In genomic region chr4:121818215-121818614, GRCh38 we compare ENCODE assay signal across 22 cellular contexts. TPM values are rescaled to one million over a fixed set of nuclear protein-coding genes. Genes with fewer than 3 reads are reported as not detected.
DNase-seq lines count a peak whose midpoint lies in the region; ATAC-seq and TF ChIP-seq lines count a peak whose summit lies in the region.
"Had no signal": no experiment of that assay in that cellular context is flagged by ENCODE, and none has a peak within 500 bp of the region (broad histone marks: within the 10 kb centered on the region; RNA-seq: fewer than 3 reads in every experiment).

No MANE protein-coding gene starts in this region.

- no peak for DNase-seq in activated naive CD4-positive, alpha-beta T cell treated with anti-CD3 and anti-CD28 coated beads for 36 hours
- no peak for DNase-seq in activated naive CD4-positive, alpha-beta T cell treated with anti-CD3 and anti-CD28 coated beads, Interleukin-2, amount 50 U/mL, for 16 hours
- no peak for DNase-seq in GM23248
- DNase-seq in activated naive CD4-positive, alpha-beta T cell treated with anti-CD3 and anti-CD28 coated beads, Interleukin-2, amount 50 U/mL, for 72 hours (ENCODE audit: low spot score in 2 of 2), result no peak
- no peak for DNase-seq in osteoblast (ENCODE audit: insufficient read length, low spot score, missing footprints)
- DNase-seq in head of caudate nucleus, result no peak
- DNase-seq: activated gamma-delta T cell, DMS 273 treated with DMSO at 0.1 percent for 48 hours, foreskin keratinocyte, MV-4-11, NCI-H69, psoas muscle had no signal

- H3K27ac ChIP-seq in GM23248 (peak overlapping the region; percentile 1; the same call in 1 of the 2 replicates), osteoblast (ENCODE audit: low read depth, low read length) (peak overlapping the region; percentile 40)
- H3K27ac ChIP-seq: foreskin keratinocyte, hepatocyte, KMS-11, psoas muscle, suprapubic skin had no signal

- intact Hi-C loops in activated naive CD4-positive, alpha-beta T cell treated with anti-CD3 and anti-CD28 coated beads for 36 hours (cut with micrococcal nuclease), result no loop called here
- intact Hi-C loops in head of caudate nucleus (cut with DNase I), result no loop called here

- H3K9me3 Mint-ChIP-seq in activated naive CD4-positive, alpha-beta T cell treated with anti-CD3 and anti-CD28 coated beads for 36 hours, result no peaks in the 10 kb centered on the region
- H3K9me3 Mint-ChIP-seq in activated naive CD4-positive, alpha-beta T cell treated with anti-CD3 and anti-CD28 coated beads, Interleukin-2, amount 50 U/mL, for 72 hours, result no peaks in the 10 kb centered on the region
- H3K9me3 Mint-ChIP-seq: CD14-positive monocyte had no signal

- no peaks in the 10 kb centered on the region for H3K9me2 ChIP-seq in GM23248 (ENCODE audit: insufficient read depth)

- H2AFZ ChIP-seq in GM23248 (no peak overlapping the region), osteoblast (ENCODE audit: low read length) (no peak overlapping the region)
- H2AFZ ChIP-seq: hepatocyte had no signal

- H3K4me2 ChIP-seq in GM23248 (ENCODE audit: unreplicated experiment) (no peak overlapping the region), osteoblast (ENCODE audit: insufficient read depth, low read length) (no peak overlapping the region)
- H3K4me2 ChIP-seq: hepatocyte, KMS-11 had no signal

- no peak overlapping the region for H3K9ac ChIP-seq in GM23248
- H3K9ac ChIP-seq: KMS-11 had no signal

- H3K4me3 ChIP-seq in GM23248 (no peak overlapping the region), osteoblast (ENCODE audit: insufficient read depth, low read length) (no peak overlapping the region)
- H3K4me3 ChIP-seq: hepatocyte, psoas muscle, suprapubic skin had no signal

- H3K4me3 Mint-ChIP-seq in activated naive CD4-positive, alpha-beta T cell treated with anti-CD3 and anti-CD28 coated beads for 36 hours, result no peak overlapping the region
- H3K4me3 Mint-ChIP-seq: CD14-positive monocyte had no signal

- no peaks in the 10 kb centered on the region for H3K27me3 Mint-ChIP-seq in activated naive CD4-positive, alpha-beta T cell treated with anti-CD3 and anti-CD28 coated beads for 36 hours (ENCODE audit: low read depth)

- peaks cover 23% of the 10 kb centered on the region for H3K4me1 Mint-ChIP-seq in activated naive CD4-positive, alpha-beta T cell treated with anti-CD3 and anti-CD28 coated beads for 36 hours (ENCODE audit: low read depth)

- no peaks in the 10 kb centered on the region for H4K20me1 ChIP-seq in GM23248 (ENCODE audit: insufficient read depth)
- H4K20me1 ChIP-seq in osteoblast (ENCODE audit: insufficient read depth, low read length), result no peaks in the 10 kb centered on the region

- 100% methylated on average over 1 of the region's 1 CpG for WGBS in GM23248 (ENCODE audit: low coverage in 1 of 2, low lambda C conversion rate in 2 of 2, missing lambda C conversion rate in 2 of 2), 2 experiments

- H3K79me2 ChIP-seq in GM23248 (ENCODE audit: insufficient read depth), result peaks cover 84% of the 10 kb centered on the region
- peaks cover 52% of the 10 kb centered on the region for H3K79me2 ChIP-seq in osteoblast (ENCODE audit: insufficient read depth, low read length)

- H3K36me3 ChIP-seq in GM23248 (ENCODE audit: low read depth) (peaks cover 55% of the 10 kb centered on the region), osteoblast (ENCODE audit: insufficient read depth, low read length) (peaks cover 58% of the 10 kb centered on the region)

- peaks cover 52% of the 10 kb centered on the region for H3K4me1 ChIP-seq in GM23248 (ENCODE audit: insufficient read depth)
- H3K4me1 ChIP-seq in osteoblast (ENCODE audit: insufficient read depth, low read length), result peaks cover 30% of the 10 kb centered on the region

- in situ Hi-C loops in GM23248 (cut with MboI), result no loop called here

- H3K27me3 ChIP-seq in GM23248 (replicated peaks; ENCODE audit: insufficient read depth) (no peaks in the 10 kb centered on the region), osteoblast (ENCODE audit: insufficient read depth, low read length) (no peaks in the 10 kb centered on the region)
- H3K27me3 ChIP-seq: foreskin keratinocyte, hepatocyte, suprapubic skin had no signal

- ATAC-seq in activated naive CD4-positive, alpha-beta T cell treated with anti-CD3 and anti-CD28 coated beads, Interleukin-2, amount 50 U/mL, for 72 hours, result no peak
- ATAC-seq in HG02938 (IDR thresholded peaks at IDR 0.05; ENCODE audit: unreplicated experiment), result no peak
- ATAC-seq: foreskin keratinocyte, psoas muscle had no signal

- CTCF ChIA-PET in activated naive CD4-positive, alpha-beta T cell treated with anti-CD3 and anti-CD28 coated beads for 36 hours (lab: Charles Lee), result no interaction called here

- peak overlapping the region; percentile 1 for H3K27ac Mint-ChIP-seq in activated naive CD4-positive, alpha-beta T cell treated with anti-CD3 and anti-CD28 coated beads for 36 hours
- peak overlapping the region; percentile 1 to 10 for H3K27ac Mint-ChIP-seq in activated naive CD4-positive, alpha-beta T cell treated with anti-CD3 and anti-CD28 coated beads, Interleukin-2, amount 50 U/mL, for 72 hours

- no peaks in the 10 kb centered on the region for H3K9me3 ChIP-seq in GM23248 (ENCODE audit: low read depth)
- H3K9me3 ChIP-seq in osteoblast (ENCODE audit: low read depth, low read length), result no peaks in the 10 kb centered on the region
- H3K9me3 ChIP-seq: psoas muscle, suprapubic skin had no signal

- peaks cover 57% of the 10 kb centered on the region for H3K36me3 Mint-ChIP-seq in activated naive CD4-positive, alpha-beta T cell treated with anti-CD3 and anti-CD28 coated beads for 36 hours (ENCODE audit: low read depth)
- peaks cover 20 to 21% of the 10 kb centered on the region in 2 donors for H3K36me3 Mint-ChIP-seq in activated naive CD4-positive, alpha-beta T cell treated with anti-CD3 and anti-CD28 coated beads, Interleukin-2, amount 50 U/mL, for 72 hours

- TF ChIP-seq CTCF in osteoblast (IDR thresholded peaks at IDR 0.05; ENCODE audit: extremely low read depth, low read depth, low read length), result no peak

- peaks cover 62% of the 10 kb centered on the region for H3F3A ChIP-seq in GM23248 (ENCODE audit: insufficient read depth)

RNA-seq across cellular contexts. Expression of gene CCNA2, which starts 5.5 kb away (rescaled TPM):
- total RNA-seq in activated naive CD4-positive, alpha-beta T cell treated with anti-CD3 and anti-CD28 coated beads for 36 hours, result 100 to 1,000 TPM; 133 to 138 TPM
- 45.3 and 47.7 TPM in 2 replicates for total RNA-seq in GM23248 (2014; rRNA removed; shearing (Covaris generic))
- polyA plus RNA-seq in GM23248 (2016; fragmentation: Nextera tagmentation; extraction: Ambion mirVana), result 33.1 and 33.7 TPM in 2 replicates
- 100 to 1,000 TPM; 105 to 125 TPM for total RNA-seq in activated naive CD4-positive, alpha-beta T cell treated with anti-CD3 and anti-CD28 coated beads, Interleukin-2, amount 50 U/mL, for 72 hours
- 8.0 and 8.7 TPM in 2 replicates for total RNA-seq in osteoblast

RNA-seq across cellular contexts. Expression of gene EXOSC9, which starts 17.1 kb away (rescaled TPM):
- total RNA-seq in activated naive CD4-positive, alpha-beta T cell treated with anti-CD3 and anti-CD28 coated beads for 36 hours, result 10 to 100 TPM; 57.7 to 58.7 TPM
- total RNA-seq in GM23248 (2014; rRNA removed; shearing (Covaris generic)), result 44.1 and 48.4 TPM in 2 replicates
- 37.9 and 41.9 TPM in 2 replicates for polyA plus RNA-seq in GM23248 (2016; fragmentation: Nextera tagmentation; extraction: Ambion mirVana)
- 10 to 100 TPM; 66.3 to 75.4 TPM for total RNA-seq in activated naive CD4-positive, alpha-beta T cell treated with anti-CD3 and anti-CD28 coated beads, Interleukin-2, amount 50 U/mL, for 72 hours
- 30.8 and 31.2 TPM in 2 replicates for total RNA-seq in osteoblast

RNA-seq across cellular contexts. Expression of gene BBS7, which starts 52.1 kb away (rescaled TPM):
- 10 to 100 TPM; 16.6 to 19.4 TPM for total RNA-seq in activated naive CD4-positive, alpha-beta T cell treated with anti-CD3 and anti-CD28 coated beads for 36 hours
- 24.5 and 25.3 TPM in 2 replicates for total RNA-seq in GM23248 (2014; rRNA removed; shearing (Covaris generic))
- 27.7 and 28.7 TPM in 2 replicates for polyA plus RNA-seq in GM23248 (2016; fragmentation: Nextera tagmentation; extraction: Ambion mirVana)
- 10 to 100 TPM; 13.9 to 17.6 TPM for total RNA-seq in activated naive CD4-positive, alpha-beta T cell treated with anti-CD3 and anti-CD28 coated beads, Interleukin-2, amount 50 U/mL, for 72 hours
- total RNA-seq in osteoblast, result 18.0 and 20.6 TPM in 2 replicates

RNA-seq across cellular contexts. Expression of gene SMIM43, which starts 53.3 kb away (rescaled TPM):
- not detected for total RNA-seq in activated naive CD4-positive, alpha-beta T cell treated with anti-CD3 and anti-CD28 coated beads for 36 hours
- 3.4 and 3.5 TPM in 2 replicates for total RNA-seq in GM23248 (2014; rRNA removed; shearing (Covaris generic))
- polyA plus RNA-seq in GM23248 (2016; fragmentation: Nextera tagmentation; extraction: Ambion mirVana), result 1.4 TPM in 2 replicates
- total RNA-seq in activated naive CD4-positive, alpha-beta T cell treated with anti-CD3 and anti-CD28 coated beads, Interleukin-2, amount 50 U/mL, for 72 hours, result not detected
- total RNA-seq in osteoblast, result 0.72 and 1.8 TPM in 2 replicates
- total RNA-seq: epithelial cell of proximal tubule, foreskin keratinocyte, G401, hepatocyte, HT1080, liver, mucosa of gallbladder, psoas muscle, suprapubic skin had no signal
- polyA plus RNA-seq: CD14-positive monocyte, liver had no signal
